8 cellular contexts compared by ENCODE assay signal in the genomic region with DNA sequence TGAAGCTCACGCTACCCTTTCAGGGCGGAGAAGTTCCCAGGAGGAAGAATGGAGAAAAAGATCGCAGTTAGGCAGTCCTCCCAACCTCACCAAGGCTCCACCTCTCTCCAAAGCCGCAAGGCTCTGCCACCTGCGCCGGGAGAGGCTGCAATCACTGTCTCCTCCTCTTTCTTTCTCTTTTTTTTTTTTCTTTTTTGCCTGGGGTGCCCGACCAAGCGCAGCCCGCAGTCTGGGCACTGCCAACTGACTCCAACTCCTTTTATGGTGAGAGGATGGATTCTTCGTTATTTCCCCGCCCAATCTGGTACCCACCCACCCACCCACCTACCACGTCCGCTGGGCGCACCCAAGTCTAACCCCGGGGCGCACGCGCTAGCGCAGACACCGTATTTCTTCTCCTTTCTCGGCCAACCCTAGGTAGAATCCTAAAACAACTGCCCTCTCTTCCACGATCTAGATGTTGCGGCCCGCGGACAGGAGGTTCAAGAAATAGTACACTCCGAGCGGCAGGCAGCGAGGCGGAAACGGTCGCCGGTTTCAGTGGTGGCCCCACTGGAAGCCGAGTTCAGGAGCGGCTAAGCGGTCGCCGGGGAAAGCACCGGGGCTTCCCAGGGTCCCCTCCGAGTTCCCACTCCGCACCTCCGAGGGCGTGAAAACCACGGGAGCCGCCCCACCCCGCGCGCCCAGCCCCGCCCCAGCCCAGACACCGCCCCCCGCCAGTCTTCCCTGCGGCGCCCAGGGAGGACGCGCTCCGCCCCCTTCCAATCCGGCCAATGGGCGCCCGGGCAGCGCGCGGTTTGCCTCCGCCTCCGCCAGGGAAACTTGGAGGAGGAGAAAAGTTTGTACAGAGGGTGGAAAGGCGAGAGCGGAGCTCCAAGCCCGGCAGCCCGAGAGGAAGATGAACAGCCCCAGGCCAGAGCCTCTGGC. TPM values are rescaled to one million over a fixed set of nuclear protein-coding genes. Genes with fewer than 3 reads are reported as not detected.
A peak's percentile ranks its signal among the peaks of the same experiment; 100 is the strongest.
DNase-seq lines count a peak whose midpoint lies in the region; ATAC-seq, FAIRE-seq and TF ChIP-seq lines count a peak whose summit lies in the region.

PTGER4 (plus strand) TSS at position 845 of the 927 bp plus-strand sequence. CDS start 1,079 bp downstream, outside the sequence.

- H3K4me1 Mint-ChIP-seq in astrocyte (ENCODE audit: low read depth, unreplicated experiment) = peaks cover 23% of the 10 kb centered on the region

- 1% methylated on average over 48 of the region's 67 CpGs for WGBS in hepatocyte (ENCODE audit: low lambda C conversion rate, missing lambda C conversion rate)

- peaks cover 6% of the 10 kb centered on the region for H3K36me3 Mint-ChIP-seq in astrocyte (ENCODE audit: low read depth, unreplicated experiment)

- peak within 1 kb of the TSS; percentile 85 for H3K9ac ChIP-seq in astrocyte (ENCODE audit: low read length)

- H3K27ac ChIP-seq in astrocyte (ENCODE audit: low read depth, low read length) = peak within 1 kb of the TSS; percentile 97
- peak within 1 kb of the TSS; percentile 75 for H3K27ac ChIP-seq in hepatocyte

- H4K20me1 ChIP-seq in astrocyte (ENCODE audit: insufficient read depth, low read length) = peaks cover 9% of the 10 kb centered on the region
- no peaks in the 10 kb centered on the region for H4K20me1 ChIP-seq in hepatocyte (ENCODE audit: insufficient read depth, poor library complexity, severe bottlenecking)

- H3K27me3 Mint-ChIP-seq in astrocyte (ENCODE audit: low read depth, unreplicated experiment) = peaks cover 20% of the 10 kb centered on the region

- in situ Hi-C loops in GM13977 (cut with MboI; ENCODE audit: low pct_unique_long_range_greater_than_20kb, low sequenced_read_pairs, unreplicated experiment) = loop anchor here (25.0 kb wide), 1 partner anchor 967 kb away; no protein-coding TSS in a partner anchor

- no peak for FAIRE-seq in astrocyte (lab: Jason Lieb, UNC)

- peaks cover 4% of the 10 kb centered on the region for H3K9me3 Mint-ChIP-seq in astrocyte (ENCODE audit: unreplicated experiment)

- TF ChIP-seq CTCF in GM13977 (IDR thresholded peaks at IDR 0.05; ENCODE audit: extremely low read depth, insufficient read depth, missing control alignments) = no peak
- TF ChIP-seq CTCF in astrocyte (IDR thresholded peaks at IDR 0.05; ENCODE audit: insufficient read depth, low read depth, low read length) = no peak
- no peak for TF ChIP-seq CTCF in hepatocyte (IDR thresholded peaks at IDR 0.05; ENCODE audit: poor library complexity)
- no peak for TF ChIP-seq CTCF in retinal pigment epithelial cell (conservative IDR thresholded peaks at IDR 0.05; ENCODE audit: low read depth, low read length)

- peak; percentile 92 for DNase-seq in GM13977 (ENCODE audit: low spot score)
- peak; percentile 50 for DNase-seq in NCI-H146 treated with DMSO at 0.1 percent for 48 hours (lab: John Stamatoyannopoulos, UW; ENCODE audit: unreplicated experiment)
- DNase-seq in T-helper 9 cell = peak; percentile 93
- DNase-seq in astrocyte (ENCODE audit: low read depth) = peak; percentile 70
- peak; percentile 93 for DNase-seq in hepatocyte (ENCODE audit: low spot score)
- peak; percentile 68 for DNase-seq in retinal pigment epithelial cell (ENCODE audit: low read depth)
- no peak for DNase-seq in cerebellar nuclear complex (lab: John Stamatoyannopoulos, UW)

- ATAC-seq in HG02763 (IDR thresholded peaks at IDR 0.05; ENCODE audit: unreplicated experiment) = peak; percentile 79

- H3K4me3 Mint-ChIP-seq in astrocyte (ENCODE audit: unreplicated experiment) = peak within 1 kb of the TSS; percentile 92

- H3K79me2 ChIP-seq in astrocyte (ENCODE audit: insufficient read depth, low read length) (peaks cover 35% of the 10 kb centered on the region), hepatocyte (no peaks in the 10 kb centered on the region)

- H2AFZ ChIP-seq in astrocyte (ENCODE audit: low read depth, low read length) = peak within 1 kb of the TSS; percentile 75
- H2AFZ ChIP-seq in hepatocyte = peak within 1 kb of the TSS; percentile 85

- no peaks in the 10 kb centered on the region for H3K9me3 ChIP-seq in astrocyte (ENCODE audit: insufficient read depth, low read depth, low read length)
- H3K9me3 ChIP-seq in hepatocyte (ENCODE audit: low read depth) = no peaks in the 10 kb centered on the region

- H3K4me1 ChIP-seq in astrocyte (ENCODE audit: insufficient read depth, low read length) (peaks cover 38% of the 10 kb centered on the region), hepatocyte (ENCODE audit: insufficient read depth) (peaks cover 16% of the 10 kb centered on the region)

- H3K9me2 ChIP-seq in hepatocyte (replicated peaks; ENCODE audit: insufficient read depth) = no peaks in the 10 kb centered on the region

- H3K27me3 ChIP-seq in astrocyte (ENCODE audit: insufficient read depth, low read length) (no peaks in the 10 kb centered on the region), hepatocyte (peaks cover 41% of the 10 kb centered on the region)

- H3K4me3 ChIP-seq in astrocyte (ENCODE audit: insufficient read depth, low read depth, low read length) (peak within 1 kb of the TSS; percentile 79), hepatocyte (peak within 1 kb of the TSS; percentile 82), retinal pigment epithelial cell (ENCODE audit: low read length) (peak within 1 kb of the TSS; percentile 87)

- H3K36me3 ChIP-seq in astrocyte (ENCODE audit: insufficient read depth, low read length) (no peaks in the 10 kb centered on the region), hepatocyte (replicated peaks; ENCODE audit: insufficient read depth, low read depth) (no peaks in the 10 kb centered on the region)

- H3K4me2 ChIP-seq in astrocyte (ENCODE audit: low read length) (peak within 1 kb of the TSS; percentile 96), hepatocyte (peak within 1 kb of the TSS; percentile 99)

- peak within 1 kb of the TSS; percentile 95 for H3K27ac Mint-ChIP-seq in astrocyte (ENCODE audit: unreplicated experiment)

RNA-seq across cellular contexts. Expression of gene PTGER4, which starts in this region (rescaled TPM):
- total RNA-seq in astrocyte (4.8 and 8.6 TPM in 2 replicates), hepatocyte (1.4 and 7.1 TPM in 2 replicates)
- polyA plus RNA-seq in hepatocyte = 1.4 and 3.6 TPM in 2 replicates

Comparison
In these comparisons a context has a peak if more than half of its experiments do, and no peak if none do; other contexts are left out.
1. DNase-seq: peak in GM13977 (single experiment), NCI-H146 treated with DMSO at 0.1 percent for 48 hours (single experiment), T-helper 9 cell (single experiment), astrocyte (single experiment), hepatocyte (single experiment) and retinal pigment epithelial cell (single experiment); none in cerebellar nuclear complex (0 of 2).
2. Peak in every context shown above with its lines, with median percentiles within 50 percentile points of each other: H3K4me3 ChIP-seq.